ENCODE assay signal across 15 cellular contexts in the genomic region with DNA sequence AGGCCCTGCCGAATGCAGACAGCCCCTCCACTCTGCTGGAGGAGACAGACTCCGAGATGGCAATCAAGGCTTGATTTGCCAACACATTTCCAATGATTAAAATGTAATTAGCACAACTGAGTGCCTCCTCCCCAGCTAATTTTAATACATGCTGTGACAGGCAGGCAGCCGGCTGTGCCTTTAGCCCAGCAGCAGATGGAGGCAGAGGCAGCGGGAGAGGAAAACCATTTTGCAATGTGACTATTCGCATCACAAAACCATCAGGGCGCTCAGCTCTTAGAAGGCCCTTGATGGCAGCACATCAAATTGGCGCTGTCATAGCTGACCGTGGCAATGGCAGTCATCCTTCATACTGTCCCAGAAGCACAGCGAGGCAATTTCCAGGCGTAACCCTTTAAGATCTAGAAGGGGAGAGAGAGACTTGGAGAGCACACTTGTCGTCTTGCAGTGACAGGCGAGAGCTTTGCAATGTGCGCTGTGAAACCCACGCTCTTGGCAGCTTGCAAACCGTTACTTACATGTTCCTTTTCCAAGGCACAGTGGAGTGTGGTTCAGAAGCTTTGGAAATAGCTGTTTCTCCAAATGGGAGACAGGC.
A peak's percentile ranks its signal among the peaks of the same experiment; 100 is the strongest.
DNase-seq lines count a peak whose midpoint lies in the region; ATAC-seq, FAIRE-seq and TF ChIP-seq lines count a peak whose summit lies in the region.
"Had no signal": no experiment of that assay in that cellular context is flagged by ENCODE, and none has a peak within 500 bp of the region (broad histone marks: within the 10 kb centered on the region; RNA-seq: fewer than 3 reads in every experiment).

No MANE protein-coding gene starts in this region.

- H3K4me1 ChIP-seq in GM23338 (ENCODE audit: insufficient read depth): peaks cover 30% of the 10 kb centered on the region
- H3K4me1 ChIP-seq in keratinocyte (ENCODE audit: control insufficient read depth, extremely low read depth, insufficient read depth, low read length): no peaks in the 10 kb centered on the region
- no peaks in the 10 kb centered on the region for H3K4me1 ChIP-seq in ovary (ENCODE audit: insufficient read depth)
- H3K4me1 ChIP-seq: body of pancreas, stomach had no signal

- TF ChIP-seq POLR2A in ovary (IDR thresholded peaks at IDR 0.05): no peak

- WGBS in ovary, 3 donors: 91 to 97% (median 94%) methylated on average over 15 of the region's 15 CpGs

- H3K4me2 ChIP-seq in GM23338 (no peak overlapping the region), keratinocyte (ENCODE audit: control insufficient read depth, extremely low read depth, insufficient read depth, low read depth, low read length) (no peak overlapping the region)

- peaks cover 35% of the 10 kb centered on the region for H3K4me1 Mint-ChIP-seq in GM23338

- no peaks in the 10 kb centered on the region for H3K9me3 ChIP-seq in keratinocyte (ENCODE audit: control insufficient read depth, low read depth, low read length)
- no peaks in the 10 kb centered on the region for H3K9me3 ChIP-seq in ovary
- H3K9me3 ChIP-seq: body of pancreas, stomach had no signal

- H3K27ac ChIP-seq in GM23338 (ENCODE audit: low read depth) (no peak overlapping the region), keratinocyte (ENCODE audit: control insufficient read depth, insufficient read depth, low read length) (no peak overlapping the region), ovary (no peak overlapping the region)
- H3K27ac ChIP-seq: body of pancreas, HL-60, stomach had no signal

- no peaks in the 10 kb centered on the region for H3K9me2 ChIP-seq in GM23338 (ENCODE audit: insufficient read depth)

- H3K36me3 Mint-ChIP-seq in GM23338 (ENCODE audit: low read depth): no peaks in the 10 kb centered on the region

- no peak overlapping the region for H3K9ac ChIP-seq in keratinocyte (ENCODE audit: control insufficient read depth, extremely low read depth, insufficient read depth, low read length)

- H3K36me3 ChIP-seq in GM23338 (ENCODE audit: insufficient read depth) (no peaks in the 10 kb centered on the region), keratinocyte (ENCODE audit: control insufficient read depth in 2 of 2, extremely low read depth in 1 of 2, insufficient read depth in 2 of 2, low read length in 2 of 2) (no peaks in the 10 kb centered on the region), ovary (no peaks in the 10 kb centered on the region)
- H3K36me3 ChIP-seq: stomach had no signal

- H3K27me3 Mint-ChIP-seq in GM23338 (ENCODE audit: insufficient read depth, low read depth, poor library complexity): peaks cover 3% of the 10 kb centered on the region

- no peaks in the 10 kb centered on the region for H3K9me1 ChIP-seq in keratinocyte (ENCODE audit: control insufficient read depth, extremely low read depth, insufficient read depth, low read length)

- intact Hi-C loops in ovary (cut with DNase I): no loop called here

- FAIRE-seq in keratinocyte (lab: Jason Lieb, UNC): no peak

- peak overlapping the region; percentile 67; the same call in 1 of the 2 replicates for H2AFZ ChIP-seq in GM23338
- no peak overlapping the region for H2AFZ ChIP-seq in keratinocyte (ENCODE audit: control insufficient read depth, low read length)

- H3K27ac Mint-ChIP-seq in GM23338: no peak overlapping the region

- H3F3A ChIP-seq in GM23338 (replicated peaks; ENCODE audit: low read depth): no peaks in the 10 kb centered on the region

- ATAC-seq in GM23338: peak; percentile 62
- no peak for ATAC-seq in HG03159 (IDR thresholded peaks at IDR 0.05; ENCODE audit: unreplicated experiment)
- ATAC-seq: body of pancreas, right cardiac atrium had no signal

- H3K4me3 ChIP-seq in AG10803 (ENCODE audit: low read length) (no peak overlapping the region), GM23338 (no peak overlapping the region), keratinocyte (ENCODE audit: control insufficient read depth in 2 of 3, extremely low read depth in 1 of 3, insufficient read depth in 2 of 3, low read depth in 1 of 3, low read length in 3 of 3) (no peak overlapping the region), ovary (no peak overlapping the region)
- H3K4me3 ChIP-seq: body of pancreas, stomach had no signal

- H3K27me3 ChIP-seq in GM23338 (ENCODE audit: insufficient read depth): no peaks in the 10 kb centered on the region
- H3K27me3 ChIP-seq in keratinocyte (ENCODE audit: control insufficient read depth, extremely low read depth, insufficient read depth, low read length): no peaks in the 10 kb centered on the region
- H3K27me3 ChIP-seq in ovary: no peaks in the 10 kb centered on the region
- H3K27me3 ChIP-seq: body of pancreas, stomach had no signal

- DNase-seq in AG10803 (ENCODE audit: low read depth) (no peak), GM23338 (ENCODE audit: low spot score) (peak; percentile 64), amygdala (lab: John Stamatoyannopoulos, UW) (peak in 45 of 56 donors; percentile 7 to 87 (median 56)), keratinocyte (ENCODE audit: low read depth, low spot score) (no peak), ovary (no peak), AG08396 (ENCODE audit: low spot score) (no peak)
- DNase-seq in stimulated activated CD4-positive, alpha-beta T cell treated with anti-CD3 and anti-CD28 coated beads, Interleukin-4, amount 100 ng/mL, for 4 hours: no peak
- DNase-seq: activated T-cell treated with anti-CD3 and anti-CD28 coated beads, Interleukin-2, amount 50 U/mL, for 1 hour; mesenchymal stem cell; NK-92 treated with Interleukin-12 subunit alpha and Interleukin-12 subunit beta, amount 100 ng/mL, for 24 hours; stomach had no signal

- TF ChIP-seq CTCF in AG10803 (conservative IDR thresholded peaks at IDR 0.05; ENCODE audit: low read length) (peak; percentile 18), GM23338 (conservative IDR thresholded peaks at IDR 0.05; ENCODE audit: low read depth in 2 of 2) (peak in 1 of 2 experiments; percentile 51; a peak in 2 of 4 replicates), keratinocyte (optimal IDR thresholded peaks at IDR 0.05 in 1 of 3, IDR thresholded peaks at IDR 0.05 in 1 of 3, conservative IDR thresholded peaks at IDR 0.05 in 1 of 3; ENCODE audit: extremely low read depth in 1 of 3, insufficient read depth in 2 of 3, low read length in 3 of 3) (peak; percentile 36 to 72 (median 66)), ovary (IDR thresholded peaks at IDR 0.05) (no peak)

- dilution Hi-C loops in keratinocyte (cut with MboI; ENCODE audit: extremely low pct_ligation_motif_present, low sequenced_read_pairs): no loop called here

- H4K20me1 ChIP-seq in GM23338 (replicated peaks; ENCODE audit: insufficient read depth) (no peaks in the 10 kb centered on the region), keratinocyte (ENCODE audit: control insufficient read depth, extremely low read depth, insufficient read depth, low read length) (no peaks in the 10 kb centered on the region)

- TF ChIP-seq EP300 in ovary (IDR thresholded peaks at IDR 0.05): no peak

- H3K4me3 Mint-ChIP-seq in GM23338: no peak overlapping the region

- H3K9me3 Mint-ChIP-seq in GM23338: no peaks in the 10 kb centered on the region

- no peaks in the 10 kb centered on the region for H3K79me2 ChIP-seq in GM23338 (replicated peaks; ENCODE audit: insufficient read depth)
- no peaks in the 10 kb centered on the region for H3K79me2 ChIP-seq in keratinocyte (ENCODE audit: control insufficient read depth, insufficient read depth, low read length)

TF ChIP-seq in GM23338, 12 proteins besides CTCF, POLR2A, EP300 and RAD21 (continues in another document):
- TF ChIP-seq ZNF114 (CRISPR knock-in tag; IDR thresholded peaks at IDR 0.05): no peak
- no peak for TF ChIP-seq NANOG (IDR thresholded peaks at IDR 0.05; ENCODE audit: borderline replicate concordance)
- TF ChIP-seq, protein P1, sequence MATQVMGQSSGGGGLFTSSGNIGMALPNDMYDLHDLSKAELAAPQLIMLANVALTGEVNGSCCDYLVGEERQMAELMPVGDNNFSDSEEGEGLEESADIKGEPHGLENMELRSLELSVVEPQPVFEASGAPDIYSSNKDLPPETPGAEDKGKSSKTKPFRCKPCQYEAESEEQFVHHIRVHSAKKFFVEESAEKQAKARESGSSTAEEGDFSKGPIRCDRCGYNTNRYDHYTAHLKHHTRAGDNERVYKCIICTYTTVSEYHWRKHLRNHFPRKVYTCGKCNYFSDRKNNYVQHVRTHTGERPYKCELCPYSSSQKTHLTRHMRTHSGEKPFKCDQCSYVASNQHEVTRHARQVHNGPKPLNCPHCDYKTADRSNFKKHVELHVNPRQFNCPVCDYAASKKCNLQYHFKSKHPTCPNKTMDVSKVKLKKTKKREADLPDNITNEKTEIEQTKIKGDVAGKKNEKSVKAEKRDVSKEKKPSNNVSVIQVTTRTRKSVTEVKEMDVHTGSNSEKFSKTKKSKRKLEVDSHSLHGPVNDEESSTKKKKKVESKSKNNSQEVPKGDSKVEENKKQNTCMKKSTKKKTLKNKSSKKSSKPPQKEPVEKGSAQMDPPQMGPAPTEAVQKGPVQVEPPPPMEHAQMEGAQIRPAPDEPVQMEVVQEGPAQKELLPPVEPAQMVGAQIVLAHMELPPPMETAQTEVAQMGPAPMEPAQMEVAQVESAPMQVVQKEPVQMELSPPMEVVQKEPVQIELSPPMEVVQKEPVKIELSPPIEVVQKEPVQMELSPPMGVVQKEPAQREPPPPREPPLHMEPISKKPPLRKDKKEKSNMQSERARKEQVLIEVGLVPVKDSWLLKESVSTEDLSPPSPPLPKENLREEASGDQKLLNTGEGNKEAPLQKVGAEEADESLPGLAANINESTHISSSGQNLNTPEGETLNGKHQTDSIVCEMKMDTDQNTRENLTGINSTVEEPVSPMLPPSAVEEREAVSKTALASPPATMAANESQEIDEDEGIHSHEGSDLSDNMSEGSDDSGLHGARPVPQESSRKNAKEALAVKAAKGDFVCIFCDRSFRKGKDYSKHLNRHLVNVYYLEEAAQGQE (IDR thresholded peaks at IDR 0.05; ENCODE audit: unreplicated experiment): no peak
- TF ChIP-seq, protein P2, sequence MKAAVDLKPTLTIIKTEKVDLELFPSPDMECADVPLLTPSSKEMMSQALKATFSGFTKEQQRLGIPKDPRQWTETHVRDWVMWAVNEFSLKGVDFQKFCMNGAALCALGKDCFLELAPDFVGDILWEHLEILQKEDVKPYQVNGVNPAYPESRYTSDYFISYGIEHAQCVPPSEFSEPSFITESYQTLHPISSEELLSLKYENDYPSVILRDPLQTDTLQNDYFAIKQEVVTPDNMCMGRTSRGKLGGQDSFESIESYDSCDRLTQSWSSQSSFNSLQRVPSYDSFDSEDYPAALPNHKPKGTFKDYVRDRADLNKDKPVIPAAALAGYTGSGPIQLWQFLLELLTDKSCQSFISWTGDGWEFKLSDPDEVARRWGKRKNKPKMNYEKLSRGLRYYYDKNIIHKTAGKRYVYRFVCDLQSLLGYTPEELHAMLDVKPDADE (IDR thresholded peaks at IDR 0.05): no peak
- TF ChIP-seq EZH2phosphoT487 (IDR thresholded peaks at IDR 0.05; ENCODE audit: unreplicated experiment): no peak
- TF ChIP-seq ZNF331 (CRISPR knock-in tag; IDR thresholded peaks at IDR 0.05; ENCODE audit: low read depth): no peak
- no peak for TF ChIP-seq EZH2 (IDR thresholded peaks at IDR 0.05; ENCODE audit: low read depth, unreplicated experiment)
- no peak for TF ChIP-seq STAT1 (IDR thresholded peaks at IDR 0.05; ENCODE audit: unreplicated experiment)
- no peak for TF ChIP-seq POLR2AphosphoS5 (IDR thresholded peaks at IDR 0.05; ENCODE audit: low read depth)
- no peak for TF ChIP-seq CREB1 (CRISPR knock-in tag; IDR thresholded peaks at IDR 0.05; ENCODE audit: low read depth)

Comparison
In these comparisons a context has a peak if more than half of its experiments do, and no peak if none do; other contexts are left out.
1. DNase-seq: peak in GM23338 (single experiment) and amygdala (45 of 56); none in AG10803 (single experiment), keratinocyte (single experiment), ovary (0 of 5), stimulated activated CD4-positive, alpha-beta T cell treated with anti-CD3 and anti-CD28 coated beads, Interleukin-4, amount 100 ng/mL, for 4 hours (0 of 2) and AG08396 (single experiment).
2. CTCF ChIP-seq: peak in AG10803 (single experiment) and keratinocyte (3 of 3); none in ovary (0 of 3).